In genomic region chr7:47785923-47786556, GRCh38 we compare ENCODE assay signal across 15 cellular contexts.
A peak's percentile ranks its signal among the peaks of the same experiment; 100 is the strongest.
DNase-seq lines count a peak whose midpoint lies in the region; ATAC-seq and TF ChIP-seq lines count a peak whose summit lies in the region.
"Had no signal": no experiment of that assay in that cellular context is flagged by ENCODE, and none has a peak within 500 bp of the region (broad histone marks: within the 10 kb centered on the region; RNA-seq: fewer than 3 reads in every experiment).

No MANE protein-coding gene starts in this region.

- H3K4me1 ChIP-seq in ectodermal cell (ENCODE audit: control insufficient read depth, insufficient read depth, low read length), result peaks cover 5% of the 10 kb centered on the region
- H3K4me1 ChIP-seq in tibial nerve, result peaks cover 0 to 59% (median 32%) of the 10 kb centered on the region in 4 donors

- H3K36me3 ChIP-seq in ectodermal cell (ENCODE audit: control insufficient read depth, insufficient read depth, low read length) (no peaks in the 10 kb centered on the region), tibial nerve (no peaks in the 10 kb centered on the region)

- H3K27ac Mint-ChIP-seq in nephron progenitor cell, result peak overlapping the region; percentile 98
- H3K27ac Mint-ChIP-seq: activated naive CD8-positive, alpha-beta T cell; dendritic cell treated with granulocyte-macrophage colony-stimulating factor and Interleukin-4, amounts not matched to agents 40 ng/mL and 50 ng/mL, for 4 days had no signal

- 87 to 91% methylated on average over 8 of the region's 8 CpGs for WGBS in ectodermal cell, 2 experiments
- whole genome bisulfite sequencing in tibial nerve, 2 donors, result 85 to 91% methylated on average over 8 of the region's 8 CpGs

- H3K4me3 Mint-ChIP-seq in nephron progenitor cell, result no peak overlapping the region
- H3K4me3 Mint-ChIP-seq: activated naive CD8-positive, alpha-beta T cell; dendritic cell treated with granulocyte-macrophage colony-stimulating factor and Interleukin-4, amounts not matched to agents 40 ng/mL and 50 ng/mL, for 4 days; stimulated activated naive CD8-positive, alpha-beta T cell treated with anti-CD3 and anti-CD28 coated beads, Interleukin-15, amount 100 ng/mL, for 72 hours had no signal

- TF ChIP-seq EP300 in tibial nerve (IDR thresholded peaks at IDR 0.05), result no peak

- POLR2A ChIA-PET in RWPE1 (lab: Yijun Ruan, JAX; ENCODE audit: low non-redundant PET), result interaction anchor here (0.7 kb wide), 1 partner anchor 251 kb away, joined by 4 read pairs; no protein-coding TSS in a partner anchor

- TF ChIP-seq POLR2A in tibial nerve (IDR thresholded peaks at IDR 0.05), result no peak

- peaks cover 7% of the 10 kb centered on the region for H3K9me3 Mint-ChIP-seq in nephron progenitor cell
- H3K9me3 Mint-ChIP-seq: dendritic cell treated with granulocyte-macrophage colony-stimulating factor and Interleukin-4, amounts not matched to agents 40 ng/mL and 50 ng/mL, for 4 days; stimulated activated naive CD8-positive, alpha-beta T cell treated with anti-CD3 and anti-CD28 coated beads, Interleukin-15, amount 100 ng/mL, for 72 hours had no signal

- DNase-seq in RWPE1 (ENCODE audit: low spot score), result no peak
- DNase-seq in nephron progenitor cell, result no peak
- no peak for DNase-seq in tibial nerve (ENCODE audit: low spot score in 2 of 2)
- DNase-seq in hypothalamus (lab: John Stamatoyannopoulos, UW), result no peak
- no peak for DNase-seq in SW 1271 (lab: John Stamatoyannopoulos, UW)
- DNase-seq: NCI-H1092; NCI-H446 treated with DMSO at 0.1 percent for 48 hours; occipital lobe; RPMI8226; stimulated activated naive CD8-positive, alpha-beta T cell treated with anti-CD3 and anti-CD28 coated beads, Interleukin-15, amount 100 ng/mL, for 72 hours had no signal

- peak overlapping the region; percentile 98 for H3K27ac ChIP-seq in RWPE1
- H3K27ac ChIP-seq in ectodermal cell (ENCODE audit: insufficient read depth, low read depth, low read length, poor library complexity, severe bottlenecking), result peak overlapping the region; percentile 26
- H3K27ac ChIP-seq in tibial nerve, result peak overlapping the region; percentile 48 to 85 (median 72)

- H3K9me3 ChIP-seq in ectodermal cell (ENCODE audit: control insufficient read depth, low read length), result no peaks in the 10 kb centered on the region
- H3K9me3 ChIP-seq in tibial nerve, result no peaks in the 10 kb centered on the region

- H3K4me3 ChIP-seq in ectodermal cell (ENCODE audit: insufficient read depth, low read depth, low read length) (no peak overlapping the region), tibial nerve (no peak overlapping the region)

- TF ChIP-seq CTCF in RWPE1 (conservative IDR thresholded peaks at IDR 0.05; ENCODE audit: low read depth) (no peak), nephron progenitor cell (IDR thresholded peaks at IDR 0.05) (no peak), tibial nerve (IDR thresholded peaks at IDR 0.05) (no peak)

- H3K36me3 Mint-ChIP-seq in nephron progenitor cell (ENCODE audit: low read depth), result peaks cover 5% of the 10 kb centered on the region
- H3K36me3 Mint-ChIP-seq: activated naive CD8-positive, alpha-beta T cell had no signal

- ATAC-seq in HG02970 (IDR thresholded peaks at IDR 0.05; ENCODE audit: low FRiP score, unreplicated experiment) (no peak), GM21528 (IDR thresholded peaks at IDR 0.05; ENCODE audit: low FRiP score, unreplicated experiment) (no peak)
- ATAC-seq: stimulated activated naive CD8-positive, alpha-beta T cell treated with anti-CD3 and anti-CD28 coated beads, Interleukin-15, amount 100 ng/mL, for 72 hours had no signal

- CTCF ChIA-PET in RWPE1 (lab: Yijun Ruan, JAX), result interaction anchor here (0.6 to 1.6 kb wide), 3 partner anchors 109 to 519 kb away, joined by 3 to 5 read pairs (median 4); no protein-coding TSS in a partner anchor

- H3K27me3 Mint-ChIP-seq in nephron progenitor cell (ENCODE audit: low read depth, poor library complexity), result no peaks in the 10 kb centered on the region
- H3K27me3 Mint-ChIP-seq: activated naive CD8-positive, alpha-beta T cell; dendritic cell treated with granulocyte-macrophage colony-stimulating factor and Interleukin-4, amounts not matched to agents 40 ng/mL and 50 ng/mL, for 4 days had no signal

- H3K4me1 Mint-ChIP-seq in nephron progenitor cell, result peaks cover 31% of the 10 kb centered on the region
- H3K4me1 Mint-ChIP-seq: stimulated activated naive CD8-positive, alpha-beta T cell treated with anti-CD3 and anti-CD28 coated beads, Interleukin-15, amount 100 ng/mL, for 72 hours had no signal

- no peaks in the 10 kb centered on the region for H3K27me3 ChIP-seq in ectodermal cell (ENCODE audit: control insufficient read depth, insufficient read depth, low read length, poor library complexity, severe bottlenecking)
- H3K27me3 ChIP-seq in tibial nerve, result no peaks in the 10 kb centered on the region

Comparison
In these comparisons a context has a peak if more than half of its experiments do, and no peak if none do; other contexts are left out.
1. H3K27ac ChIP-seq: peak in every context shown above with its lines; median percentile 98 in RWPE1; 72 in tibial nerve; 26 in ectodermal cell.